In genomic region chr3:137815251-137815650, GRCh38 we compare ENCODE assay signal across 31 cellular contexts. TPM values are rescaled to one million over a fixed set of nuclear protein-coding genes. Genes with fewer than 3 reads are reported as not detected.
DNase-seq lines count a peak whose midpoint lies in the region; ATAC-seq, FAIRE-seq and TF ChIP-seq lines count a peak whose summit lies in the region.
"Had no signal": no experiment of that assay in that cellular context is flagged by ENCODE, and none has a peak within 500 bp of the region (broad histone marks: within the 10 kb centered on the region; RNA-seq: fewer than 3 reads in every experiment).

No MANE protein-coding gene starts in this region.

- H3K9ac ChIP-seq in H1 (replicated peaks in 1 of 4; ENCODE audit: extremely low read depth in 1 of 4, low read depth in 3 of 4, low read length in 3 of 4) (no peak overlapping the region), mesenchymal stem cell (ENCODE audit: low read length) (no peak overlapping the region)
- H3K9ac ChIP-seq: BLaER1 had no signal

- no peak overlapping the region for H3K23ac ChIP-seq in H1 (ENCODE audit: insufficient read length)
- no peak overlapping the region for H3K23ac ChIP-seq in mesenchymal stem cell (ENCODE audit: low read length in 2 of 2)

- WGBS in H1 (ENCODE audit: extremely low coverage in 1 of 2, insufficient coverage in 1 of 2, insufficient read length in 1 of 2, insufficient replicate concordance in 2 of 2, low coverage in 1 of 2, low lambda C conversion rate in 2 of 2, missing lambda C conversion rate in 1 of 2), 2 experiments = 87% methylated on average over 8 of the region's 8 CpGs; no CpG with 5 or more reads in 1 of the 2 experiments
- WGBS in upper lobe of left lung, 2 donors = 93 to 98% methylated on average over 3 to 8 of the region's 8 CpGs
- WGBS in mesenchymal stem cell = 86% methylated on average over 8 of the region's 8 CpGs

- DNase-seq in Panc1 (ENCODE audit: low read depth, low spot score) (no peak), H1 (ENCODE audit: low read depth in 1 of 2, low spot score in 2 of 2) (no peak), upper lobe of left lung (peak in 1 of 2 donors; percentile 56), mesenchymal stem cell (no peak), GM19238 (ENCODE audit: insufficient read length, low spot score) (no peak)
- DNase-seq: 8988T; ACHN; BE2C; C1 segment of cervical spinal cord; CD4-positive, alpha-beta memory T cell; CD4-positive, CD25-positive, alpha-beta regulatory T cell; CD8-positive, alpha-beta memory T cell; COR-L47; DMS 273 treated with DMSO at 0.1 percent for 48 hours; DMS153; DMS53; DMS79; DND-41; EL; GDM1 had no signal

- H4K5ac ChIP-seq in H1 (ENCODE audit: insufficient read length, low read depth, low read length) = no peak overlapping the region

- no TSS peak for BruUV-seq in Panc1 (replicated peaks; lab: Mats Ljungman, UMichigan)

- CTCF ChIA-PET in Panc1 (lab: Charles Lee) (no interaction called here), H1 (lab: Charles Lee; ENCODE audit: partially characterized antibody) (interaction anchor here (0.7 kb wide), 1 partner anchor 22 kb away, joined by 3 read pairs; no protein-coding TSS in a partner anchor)

- no peak overlapping the region for H2BK5ac ChIP-seq in H1 (ENCODE audit: low read depth, low read length)
- no peak overlapping the region for H2BK5ac ChIP-seq in mesenchymal stem cell (ENCODE audit: low read depth, low read length, poor library complexity, severe bottlenecking)

- TF ChIP-seq POLR2A in H1 (IDR thresholded peaks at IDR 0.05; ENCODE audit: control extremely low read depth in 1 of 2, low read depth in 2 of 2, low read length in 2 of 2) (no peak), upper lobe of left lung (IDR thresholded peaks at IDR 0.05) (no peak)

- H3K4ac ChIP-seq in H1 (replicated peaks; ENCODE audit: insufficient read length, low read depth, low read length) = no peak overlapping the region
- H3K4ac ChIP-seq in mesenchymal stem cell (ENCODE audit: low read depth in 1 of 2, low read length in 2 of 2) = no peak overlapping the region

- H2BK15ac ChIP-seq in H1 (ENCODE audit: low read length) (no peak overlapping the region), mesenchymal stem cell (ENCODE audit: low read depth, poor library complexity, severe bottlenecking) (no peak overlapping the region)

- no peak overlapping the region for H3K4me3 ChIP-seq in Panc1 (ENCODE audit: low read depth in 2 of 2, low read length in 2 of 2)
- no peak overlapping the region for H3K4me3 ChIP-seq in H1 (ENCODE audit: extremely low read depth in 1 of 4, insufficient read depth in 2 of 4, low read depth in 3 of 4, low read length in 4 of 4)
- no peak overlapping the region for H3K4me3 ChIP-seq in upper lobe of left lung
- no peak overlapping the region for H3K4me3 ChIP-seq in mesenchymal stem cell (ENCODE audit: insufficient read depth in 1 of 2, low read depth in 1 of 2, low read length in 2 of 2)
- H3K4me3 ChIP-seq: BLaER1, GM12878 had no signal

- H3K79me2 ChIP-seq in H1 (ENCODE audit: control insufficient read depth in 1 of 2, insufficient read depth in 2 of 2, low read length in 2 of 2) = no peaks in the 10 kb centered on the region

- no peak overlapping the region for H3K27ac ChIP-seq in Panc1 (ENCODE audit: low read length)
- H3K27ac ChIP-seq in H1 (ENCODE audit: low read depth, low read length) = no peak overlapping the region
- H3K27ac ChIP-seq in upper lobe of left lung = no peak overlapping the region
- no peak overlapping the region for H3K27ac ChIP-seq in mesenchymal stem cell (ENCODE audit: low read length, poor library complexity, severe bottlenecking)
- H3K27ac ChIP-seq: BLaER1 had no signal

- TF ChIP-seq RAD21 in H1 (IDR thresholded peaks at IDR 0.05 in 1 of 2, conservative IDR thresholded peaks at IDR 0.05 in 1 of 2; ENCODE audit: low read depth in 2 of 2, low read length in 2 of 2) = no peak

- no peak overlapping the region for H4K8ac ChIP-seq in H1 (ENCODE audit: extremely low read depth, insufficient read depth, low read length)
- H4K8ac ChIP-seq in mesenchymal stem cell (ENCODE audit: low read length) = no peak overlapping the region

- H2AK5ac ChIP-seq in H1 (ENCODE audit: low read depth, low read length) = no peak overlapping the region; the same call in 1 of the 2 replicates
- H2AK5ac ChIP-seq in mesenchymal stem cell (ENCODE audit: low read length, severe bottlenecking) = no peak overlapping the region

- H4K20me1 ChIP-seq in H1 (replicated peaks in 1 of 2; ENCODE audit: control insufficient read depth in 1 of 2, insufficient read depth in 2 of 2, low read length in 2 of 2) = no peaks in the 10 kb centered on the region
- H4K20me1 ChIP-seq: BLaER1 had no signal

- H4K91ac ChIP-seq in H1 (replicated peaks; ENCODE audit: insufficient read length, low read length) = peak overlapping the region; percentile 56
- no peak overlapping the region for H4K91ac ChIP-seq in mesenchymal stem cell (ENCODE audit: low read length)

- H2BK12ac ChIP-seq in H1 (ENCODE audit: low read depth, low read length) = no peak overlapping the region
- no peak overlapping the region for H2BK12ac ChIP-seq in mesenchymal stem cell (ENCODE audit: low read length in 2 of 2)

- H2AFZ ChIP-seq in H1 (ENCODE audit: low read length) = no peak overlapping the region
- no peak overlapping the region for H2AFZ ChIP-seq in mesenchymal stem cell (ENCODE audit: low read depth, low read length)

- no peak for TF ChIP-seq CTCF in Panc1 (IDR thresholded peaks at IDR 0.05)
- TF ChIP-seq CTCF in H1 (IDR thresholded peaks at IDR 0.05; ENCODE audit: control extremely low read depth in 1 of 3, insufficient read depth in 1 of 3, low read depth in 1 of 3, low read length in 3 of 3) = no peak
- TF ChIP-seq CTCF in upper lobe of left lung (IDR thresholded peaks at IDR 0.05) = no peak

- H3K23me2 ChIP-seq in H1 (ENCODE audit: low read depth, low read length) = no peaks in the 10 kb centered on the region

- H3K56ac ChIP-seq in H1 (replicated peaks; ENCODE audit: insufficient read length, low read depth, low read length) = no peak overlapping the region

- H3K14ac ChIP-seq in H1 (ENCODE audit: insufficient read length) (no peak overlapping the region), mesenchymal stem cell (ENCODE audit: low read length in 2 of 2) (no peak overlapping the region)

- no peak overlapping the region for H2BK120ac ChIP-seq in H1 (replicated peaks; ENCODE audit: low read depth, low read length)
- no peak overlapping the region for H2BK120ac ChIP-seq in mesenchymal stem cell (ENCODE audit: low read depth, low read length)

- H3K79me1 ChIP-seq in H1 (ENCODE audit: low read depth, low read length) (no peaks in the 10 kb centered on the region), mesenchymal stem cell (replicated peaks; ENCODE audit: low read length, poor library complexity, severe bottlenecking) (no peaks in the 10 kb centered on the region)

- no peak overlapping the region for H2BK20ac ChIP-seq in H1 (ENCODE audit: low read length)

- H3K36me3 ChIP-seq in Panc1 (ENCODE audit: control insufficient read depth, insufficient read depth, low read length) = no peaks in the 10 kb centered on the region
- no peaks in the 10 kb centered on the region for H3K36me3 ChIP-seq in H1 (ENCODE audit: control insufficient read depth in 2 of 4, insufficient read depth in 4 of 4, low read length in 3 of 4)
- no peaks in the 10 kb centered on the region for H3K36me3 ChIP-seq in upper lobe of left lung
- no peaks in the 10 kb centered on the region for H3K36me3 ChIP-seq in mesenchymal stem cell (ENCODE audit: control insufficient read depth in 1 of 2, insufficient read depth in 2 of 2, low read depth in 1 of 2, low read length in 2 of 2)
- H3K36me3 ChIP-seq: BE2C, BLaER1 had no signal

- ATAC-seq in Panc1 (peak; percentile 48; the same call in 1 of the 2 replicates), upper lobe of left lung (ENCODE audit: low FRiP score in 2 of 2) (peak; percentile 19)
- ATAC-seq: GM12878 had no signal

- H3K18ac ChIP-seq in H1 (ENCODE audit: extremely low read depth, low read length) = no peak overlapping the region
- H3K18ac ChIP-seq in mesenchymal stem cell (ENCODE audit: low read depth in 1 of 2, low read length in 2 of 2) = no peak overlapping the region

- FAIRE-seq in H1 (lab: Jason Lieb, UNC) = no peak
- FAIRE-seq: A204.1, GM12878, GM12892, GM18507, GM19239 had no signal

- H3K27me3 ChIP-seq in Panc1 (ENCODE audit: control insufficient read depth, insufficient read depth, low read length) = no peaks in the 10 kb centered on the region
- no peaks in the 10 kb centered on the region for H3K27me3 ChIP-seq in H1 (replicated peaks in 1 of 4; ENCODE audit: control insufficient read depth in 3 of 4, extremely low read depth in 1 of 4, insufficient read depth in 3 of 4, low read length in 3 of 4)
- H3K27me3 ChIP-seq in upper lobe of left lung = no peaks in the 10 kb centered on the region
- no peaks in the 10 kb centered on the region for H3K27me3 ChIP-seq in mesenchymal stem cell (ENCODE audit: control insufficient read depth in 1 of 2, insufficient read depth in 1 of 2, low read length in 2 of 2)
- H3K27me3 ChIP-seq: BE2C, BLaER1 had no signal

- in situ Hi-C loops in Panc1 (cut with HindIII; ENCODE audit: low pct_unique_long_range_greater_than_20kb, low sequenced_read_pairs) = no loop called here

- POLR2A ChIA-PET in Panc1 (lab: Charles Lee) (no interaction called here), H1 (lab: Charles Lee; ENCODE audit: partially characterized antibody) (no interaction called here)

- H3K4me2 ChIP-seq in H1 (ENCODE audit: insufficient read depth in 1 of 2, low read depth in 2 of 2, low read length in 2 of 2) = no peak overlapping the region
- no peak overlapping the region for H3K4me2 ChIP-seq in mesenchymal stem cell (ENCODE audit: low read length, poor library complexity, severe bottlenecking)
- H3K4me2 ChIP-seq: BLaER1 had no signal

- TF ChIP-seq EP300 in H1 (IDR thresholded peaks at IDR 0.05; ENCODE audit: borderline replicate concordance in 1 of 2, low read depth in 2 of 2, low read length in 2 of 2) (no peak), upper lobe of left lung (IDR thresholded peaks at IDR 0.05) (no peak)

- H3K4me1 ChIP-seq in Panc1 (ENCODE audit: control insufficient read depth, insufficient read depth, low read length) (no peaks in the 10 kb centered on the region), H1 (replicated peaks in 1 of 4; ENCODE audit: control insufficient read depth in 3 of 4, insufficient read depth in 4 of 4, low read length in 3 of 4) (peaks cover 0 to 16% (median 3%) of the 10 kb centered on the region in 4 experiments; a peak in 4 of 7 replicates), upper lobe of left lung (no peaks in the 10 kb centered on the region), mesenchymal stem cell (ENCODE audit: control insufficient read depth, insufficient read depth, low read depth, low read length) (no peaks in the 10 kb centered on the region)
- H3K4me1 ChIP-seq: BE2C, BLaER1 had no signal

- H3K9me3 ChIP-seq in Panc1 (ENCODE audit: control insufficient read depth, insufficient read depth, low read depth, low read length) = no peaks in the 10 kb centered on the region
- 0 out of 4 replicates have a peak, but pooled peaks cover 0 to 4% of the 10 kb centered on the region in 2 experiments for H3K9me3 ChIP-seq in H1 (ENCODE audit: insufficient read depth in 2 of 2, low read depth in 1 of 2, low read length in 1 of 2)
- H3K9me3 ChIP-seq in upper lobe of left lung = no peaks in the 10 kb centered on the region
- H3K9me3 ChIP-seq in mesenchymal stem cell (ENCODE audit: control insufficient read depth, low read length) = no peaks in the 10 kb centered on the region
- H3K9me3 ChIP-seq: BE2C, BLaER1 had no signal

- intact Hi-C loops in Panc1 (cut with micrococcal nuclease; ENCODE audit: unreplicated experiment) = no loop called here

RNA-seq across cellular contexts. Expression of gene SOX14, which starts 51.1 kb away (rescaled TPM):
- total RNA-seq in Panc1 (2021; ENCODE audit: unreplicated experiment) = not detected
- polyA plus RNA-seq in Panc1 (2012; ENCODE audit: insufficient read length) = not detected
- total RNA-seq in H1 (2021; fragmentation: NEBNext Ultra II Directional; extraction: Animal tissue kit (Norgen Biotek cat#: 25700)) = 0.21 and 0.50 TPM in 2 replicates
- 0.03 TPM in 1 of 2 replicates, not detected in the other for polyA plus RNA-seq in H1 (2011; rRNA removed)
- polyA plus RNA-seq in H1 (2011; cell fraction: cytosol; rRNA removed) = not detected
- 0.09 TPM for polyA plus RNA-seq in H1 (2011; cell fraction: nucleus; rRNA removed)
- polyA plus RNA-seq in H1 (2012, experiment 1 of 2) = 0.08 TPM in 1 of 4 replicates, not detected in the others
- not detected for polyA plus RNA-seq in H1 (2012, experiment 2 of 2)
- 0.97 TPM for polyA plus RNA-seq in H1 (2013, experiment 1 of 2)
- 0.79 TPM for polyA plus RNA-seq in H1 (2013, experiment 2 of 2)
- not detected in 2 replicates for polyA minus RNA-seq in H1 (2011; rRNA and poly(A)+ RNA removed)
- not detected for polyA minus RNA-seq in H1 (2011; cell fraction: cytosol; rRNA and poly(A)+ RNA removed)
- polyA minus RNA-seq in H1 (2011; cell fraction: nucleus; rRNA and poly(A)+ RNA removed) = 0.60 TPM
- total RNA-seq in upper lobe of left lung = under 1 TPM in 1 of 6 donors, not detected in 5; 0.14 TPM
- polyA plus RNA-seq in mesenchymal stem cell (2013, experiment 1 of 2) = not detected
- not detected for polyA plus RNA-seq in mesenchymal stem cell (2013, experiment 2 of 2)
- total RNA-seq: A673; CD4-positive, alpha-beta memory T cell; CD4-positive, CD25-positive, alpha-beta regulatory T cell; CD8-positive, alpha-beta memory T cell; Daoy; G401 had no signal
- polyA plus RNA-seq: AG04450; CD14-positive monocyte; CD4-positive, alpha-beta memory T cell; CD4-positive, CD25-positive, alpha-beta regulatory T cell; CD8-positive, alpha-beta memory T cell; GM12878 had no signal
